ENCODE assay signal across 1 cellular context in genomic region chr7:127589901-127590300, GRCh38.
TF ChIP-seq lines count a peak whose summit lies in the region.

No MANE protein-coding gene starts in this region.

TF ChIP-seq in K562, 482 proteins besides CTCF, POLR2A, EP300 and RAD21:
- TF ChIP-seq ZBTB7A (IDR thresholded peaks at IDR 0.05; ENCODE audit: borderline replicate concordance, control insufficient read depth, low read depth, low read length) (no peak), SMARCA5 (IDR thresholded peaks at IDR 0.05) (no peak), GATA2 (CRISPR knock-in tag; IDR thresholded peaks at IDR 0.05) (no peak), SUPT5H (IDR thresholded peaks at IDR 0.05) (no peak), ZFP36 (IDR thresholded peaks at IDR 0.05; ENCODE audit: low read depth, low read length, partially characterized antibody) (no peak), TOE1 (IDR thresholded peaks at IDR 0.05; ENCODE audit: borderline replicate concordance) (no peak), TOE1 (CRISPR knock-in tag; IDR thresholded peaks at IDR 0.05; ENCODE audit: borderline replicate concordance, low read depth) (no peak), MECOM (CRISPR knock-in tag; IDR thresholded peaks at IDR 0.05) (no peak), TFAM (CRISPR knock-in tag; conservative IDR thresholded peaks at IDR 0.05) (no peak), ZFX (CRISPR knock-in tag; IDR thresholded peaks at IDR 0.05) (no peak), NFRKB (IDR thresholded peaks at IDR 0.05; ENCODE audit: low read depth) (no peak), TAF1 (IDR thresholded peaks at IDR 0.05; ENCODE audit: control insufficient read depth, extremely low read depth, insufficient read depth, low read length, severe bottlenecking) (no peak), TCFL5 (CRISPR knock-in tag; conservative IDR thresholded peaks at IDR 0.05) (no peak), ZBTB40 (IDR thresholded peaks at IDR 0.05) (no peak), ZBTB40 (CRISPR knock-in tag; IDR thresholded peaks at IDR 0.05) (no peak), MYBL2 (IDR thresholded peaks at IDR 0.05; ENCODE audit: low read depth) (no peak), MYBL2 (CRISPR knock-in tag; IDR thresholded peaks at IDR 0.05; ENCODE audit: borderline replicate concordance) (no peak), ZNF75A (CRISPR knock-in tag; IDR thresholded peaks at IDR 0.05) (no peak)
- TF ChIP-seq, protein P1, sequence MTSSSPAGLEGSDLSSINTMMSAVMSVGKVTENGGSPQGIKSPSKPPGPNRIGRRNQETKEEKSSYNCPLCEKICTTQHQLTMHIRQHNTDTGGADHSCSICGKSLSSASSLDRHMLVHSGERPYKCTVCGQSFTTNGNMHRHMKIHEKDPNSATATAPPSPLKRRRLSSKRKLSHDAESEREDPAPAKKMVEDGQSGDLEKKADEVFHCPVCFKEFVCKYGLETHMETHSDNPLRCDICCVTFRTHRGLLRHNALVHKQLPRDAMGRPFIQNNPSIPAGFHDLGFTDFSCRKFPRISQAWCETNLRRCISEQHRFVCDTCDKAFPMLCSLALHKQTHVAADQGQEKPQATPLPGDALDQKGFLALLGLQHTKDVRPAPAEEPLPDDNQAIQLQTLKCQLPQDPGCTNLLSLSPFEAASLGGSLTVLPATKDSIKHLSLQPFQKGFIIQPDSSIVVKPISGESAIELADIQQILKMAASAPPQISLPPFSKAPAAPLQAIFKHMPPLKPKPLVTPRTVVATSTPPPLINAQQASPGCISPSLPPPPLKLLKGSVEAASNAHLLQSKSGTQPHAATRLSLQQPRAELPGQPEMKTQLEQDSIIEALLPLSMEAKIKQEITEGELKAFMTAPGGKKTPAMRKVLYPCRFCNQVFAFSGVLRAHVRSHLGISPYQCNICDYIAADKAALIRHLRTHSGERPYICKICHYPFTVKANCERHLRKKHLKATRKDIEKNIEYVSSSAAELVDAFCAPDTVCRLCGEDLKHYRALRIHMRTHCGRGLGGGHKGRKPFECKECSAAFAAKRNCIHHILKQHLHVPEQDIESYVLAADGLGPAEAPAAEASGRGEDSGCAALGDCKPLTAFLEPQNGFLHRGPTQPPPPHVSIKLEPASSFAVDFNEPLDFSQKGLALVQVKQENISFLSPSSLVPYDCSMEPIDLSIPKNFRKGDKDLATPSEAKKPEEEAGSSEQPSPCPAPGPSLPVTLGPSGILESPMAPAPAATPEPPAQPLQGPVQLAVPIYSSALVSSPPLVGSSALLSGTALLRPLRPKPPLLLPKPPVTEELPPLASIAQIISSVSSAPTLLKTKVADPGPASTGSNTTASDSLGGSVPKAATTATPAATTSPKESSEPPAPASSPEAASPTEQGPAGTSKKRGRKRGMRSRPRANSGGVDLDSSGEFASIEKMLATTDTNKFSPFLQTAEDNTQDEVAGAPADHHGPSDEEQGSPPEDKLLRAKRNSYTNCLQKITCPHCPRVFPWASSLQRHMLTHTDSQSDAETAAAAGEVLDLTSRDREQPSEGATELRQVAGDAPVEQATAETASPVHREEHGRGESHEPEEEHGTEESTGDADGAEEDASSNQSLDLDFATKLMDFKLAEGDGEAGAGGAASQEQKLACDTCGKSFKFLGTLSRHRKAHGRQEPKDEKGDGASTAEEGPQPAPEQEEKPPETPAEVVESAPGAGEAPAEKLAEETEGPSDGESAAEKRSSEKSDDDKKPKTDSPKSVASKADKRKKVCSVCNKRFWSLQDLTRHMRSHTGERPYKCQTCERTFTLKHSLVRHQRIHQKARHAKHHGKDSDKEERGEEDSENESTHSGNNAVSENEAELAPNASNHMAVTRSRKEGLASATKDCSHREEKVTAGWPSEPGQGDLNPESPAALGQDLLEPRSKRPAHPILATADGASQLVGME (CRISPR knock-in tag; IDR thresholded peaks at IDR 0.05), result no peak
- TF ChIP-seq, protein P2, sequence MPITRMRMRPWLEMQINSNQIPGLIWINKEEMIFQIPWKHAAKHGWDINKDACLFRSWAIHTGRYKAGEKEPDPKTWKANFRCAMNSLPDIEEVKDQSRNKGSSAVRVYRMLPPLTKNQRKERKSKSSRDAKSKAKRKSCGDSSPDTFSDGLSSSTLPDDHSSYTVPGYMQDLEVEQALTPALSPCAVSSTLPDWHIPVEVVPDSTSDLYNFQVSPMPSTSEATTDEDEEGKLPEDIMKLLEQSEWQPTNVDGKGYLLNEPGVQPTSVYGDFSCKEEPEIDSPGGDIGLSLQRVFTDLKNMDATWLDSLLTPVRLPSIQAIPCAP (CRISPR knock-in tag; IDR thresholded peaks at IDR 0.05; ENCODE audit: borderline replicate concordance), result no peak
- TF ChIP-seq, protein P3, sequence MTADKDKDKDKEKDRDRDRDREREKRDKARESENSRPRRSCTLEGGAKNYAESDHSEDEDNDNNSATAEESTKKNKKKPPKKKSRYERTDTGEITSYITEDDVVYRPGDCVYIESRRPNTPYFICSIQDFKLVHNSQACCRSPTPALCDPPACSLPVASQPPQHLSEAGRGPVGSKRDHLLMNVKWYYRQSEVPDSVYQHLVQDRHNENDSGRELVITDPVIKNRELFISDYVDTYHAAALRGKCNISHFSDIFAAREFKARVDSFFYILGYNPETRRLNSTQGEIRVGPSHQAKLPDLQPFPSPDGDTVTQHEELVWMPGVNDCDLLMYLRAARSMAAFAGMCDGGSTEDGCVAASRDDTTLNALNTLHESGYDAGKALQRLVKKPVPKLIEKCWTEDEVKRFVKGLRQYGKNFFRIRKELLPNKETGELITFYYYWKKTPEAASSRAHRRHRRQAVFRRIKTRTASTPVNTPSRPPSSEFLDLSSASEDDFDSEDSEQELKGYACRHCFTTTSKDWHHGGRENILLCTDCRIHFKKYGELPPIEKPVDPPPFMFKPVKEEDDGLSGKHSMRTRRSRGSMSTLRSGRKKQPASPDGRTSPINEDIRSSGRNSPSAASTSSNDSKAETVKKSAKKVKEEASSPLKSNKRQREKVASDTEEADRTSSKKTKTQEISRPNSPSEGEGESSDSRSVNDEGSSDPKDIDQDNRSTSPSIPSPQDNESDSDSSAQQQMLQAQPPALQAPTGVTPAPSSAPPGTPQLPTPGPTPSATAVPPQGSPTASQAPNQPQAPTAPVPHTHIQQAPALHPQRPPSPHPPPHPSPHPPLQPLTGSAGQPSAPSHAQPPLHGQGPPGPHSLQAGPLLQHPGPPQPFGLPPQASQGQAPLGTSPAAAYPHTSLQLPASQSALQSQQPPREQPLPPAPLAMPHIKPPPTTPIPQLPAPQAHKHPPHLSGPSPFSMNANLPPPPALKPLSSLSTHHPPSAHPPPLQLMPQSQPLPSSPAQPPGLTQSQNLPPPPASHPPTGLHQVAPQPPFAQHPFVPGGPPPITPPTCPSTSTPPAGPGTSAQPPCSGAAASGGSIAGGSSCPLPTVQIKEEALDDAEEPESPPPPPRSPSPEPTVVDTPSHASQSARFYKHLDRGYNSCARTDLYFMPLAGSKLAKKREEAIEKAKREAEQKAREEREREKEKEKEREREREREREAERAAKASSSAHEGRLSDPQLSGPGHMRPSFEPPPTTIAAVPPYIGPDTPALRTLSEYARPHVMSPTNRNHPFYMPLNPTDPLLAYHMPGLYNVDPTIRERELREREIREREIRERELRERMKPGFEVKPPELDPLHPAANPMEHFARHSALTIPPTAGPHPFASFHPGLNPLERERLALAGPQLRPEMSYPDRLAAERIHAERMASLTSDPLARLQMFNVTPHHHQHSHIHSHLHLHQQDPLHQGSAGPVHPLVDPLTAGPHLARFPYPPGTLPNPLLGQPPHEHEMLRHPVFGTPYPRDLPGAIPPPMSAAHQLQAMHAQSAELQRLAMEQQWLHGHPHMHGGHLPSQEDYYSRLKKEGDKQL (CRISPR knock-in tag; IDR thresholded peaks at IDR 0.05; ENCODE audit: borderline replicate concordance), result no peak
